ENCODE assay signal across 8 cellular contexts in the genomic region with DNA sequence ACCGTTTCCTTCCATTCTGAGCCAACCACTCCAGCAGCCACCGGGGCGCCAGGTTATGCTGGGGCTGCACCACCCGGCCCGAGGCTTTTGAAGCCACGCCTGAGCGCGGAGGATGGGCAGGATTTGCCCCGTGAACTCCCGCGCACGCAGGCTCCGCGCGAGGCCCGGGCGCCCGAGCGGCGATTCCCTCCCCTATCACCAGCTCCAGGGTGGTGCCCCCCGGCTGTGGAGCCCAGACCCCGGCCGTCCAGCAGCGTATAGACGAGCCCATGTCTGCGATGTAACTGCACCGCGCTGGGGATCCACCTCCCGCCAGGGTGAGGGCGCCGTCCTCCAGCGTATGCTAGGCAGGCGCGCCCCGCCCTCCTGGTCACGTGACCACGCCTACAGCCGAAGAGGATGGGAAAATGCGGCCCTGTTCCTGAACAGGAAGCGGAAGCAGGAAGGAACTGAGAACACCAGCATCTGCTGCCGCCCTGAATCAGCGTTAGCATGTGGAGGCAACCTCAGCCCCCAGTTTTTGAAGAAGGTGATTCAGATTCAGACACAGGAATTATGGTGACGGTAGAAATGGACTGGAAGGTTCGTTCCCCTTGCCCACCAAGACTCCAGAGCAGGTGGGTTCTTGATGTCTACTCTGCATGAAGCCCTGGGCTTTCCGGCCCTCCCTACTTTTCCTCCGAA.
DNase-seq lines count a peak whose midpoint lies in the region; ATAC-seq and TF ChIP-seq lines count a peak whose summit lies in the region.

No MANE protein-coding gene starts in this region.

- peak overlapping the region; percentile 80 for H2AFZ ChIP-seq in ACC112 (ENCODE audit: low read length, unreplicated experiment)

- peak; percentile 95 for DNase-seq in NCI-H2171 treated with DMSO at 0.1 percent for 48 hours (lab: John Stamatoyannopoulos, UW)
- peak; percentile 92 to 94 for DNase-seq in cardiac fibroblast (ENCODE audit: low read depth in 2 of 2)
- DNase-seq in inferior parietal cortex (ENCODE audit: extremely low spot score), result peak; percentile 93
- DNase-seq in stimulated activated CD4-positive, alpha-beta T cell treated with anti-CD3 and anti-CD28 coated beads, Interleukin-12 subunit alpha, Interleukin-12 subunit beta, amount 100 ng/mL, for 24 hours (ENCODE audit: low read depth in 2 of 2), result peak; percentile 92 to 97

- H3K4me3 ChIP-seq in ACC112 (ENCODE audit: low read depth, low read length) (peak overlapping the region; percentile 93), WI38 (ENCODE audit: low read depth, low read length) (peak overlapping the region; percentile 61), cardiac fibroblast (replicated peaks in 1 of 2; ENCODE audit: low read depth in 2 of 2, low read length in 2 of 2) (peak overlapping the region; percentile 63 to 67)

- TF ChIP-seq CTCF in WI38 (IDR thresholded peaks at IDR 0.05; ENCODE audit: low read depth, low read length), result 0 out of 2 replicates have a peak, but pooled peaks have one; percentile 8
- peak; percentile 36 for TF ChIP-seq CTCF in cardiac fibroblast (IDR thresholded peaks at IDR 0.05; ENCODE audit: low read depth, low read length)

- peak overlapping the region; percentile 61 for H3K27ac ChIP-seq in ACC112 (ENCODE audit: low read depth, low read length)

- H3K79me2 ChIP-seq in ACC112 (ENCODE audit: control insufficient read depth, insufficient read depth, low read length, unreplicated experiment), result no peaks in the 10 kb centered on the region

- H3K4me1 ChIP-seq in ACC112 (ENCODE audit: control insufficient read depth, insufficient read depth, low read length, unreplicated experiment), result peaks cover 6% of the 10 kb centered on the region

- ATAC-seq in GM18861 (IDR thresholded peaks at IDR 0.05; ENCODE audit: unreplicated experiment), result peak; percentile 75
- ATAC-seq in HG03095 (IDR thresholded peaks at IDR 0.05; ENCODE audit: unreplicated experiment), result peak; percentile 84

- peaks cover 14% of the 10 kb centered on the region; the same call in 1 of the 2 replicates for H3K36me3 ChIP-seq in ACC112 (ENCODE audit: insufficient read depth, low read length)

- no peaks in the 10 kb centered on the region for H3K27me3 ChIP-seq in ACC112 (ENCODE audit: insufficient read depth, low read length)

Comparison
In these comparisons a context has a peak if more than half of its experiments do, and no peak if none do; other contexts are left out.
1. Peak in every context shown above with its lines: DNase-seq, ATAC-seq, H3K4me3 ChIP-seq and H3K27ac ChIP-seq.